ENCODE assay signal across 8 cellular contexts in the genomic region with DNA sequence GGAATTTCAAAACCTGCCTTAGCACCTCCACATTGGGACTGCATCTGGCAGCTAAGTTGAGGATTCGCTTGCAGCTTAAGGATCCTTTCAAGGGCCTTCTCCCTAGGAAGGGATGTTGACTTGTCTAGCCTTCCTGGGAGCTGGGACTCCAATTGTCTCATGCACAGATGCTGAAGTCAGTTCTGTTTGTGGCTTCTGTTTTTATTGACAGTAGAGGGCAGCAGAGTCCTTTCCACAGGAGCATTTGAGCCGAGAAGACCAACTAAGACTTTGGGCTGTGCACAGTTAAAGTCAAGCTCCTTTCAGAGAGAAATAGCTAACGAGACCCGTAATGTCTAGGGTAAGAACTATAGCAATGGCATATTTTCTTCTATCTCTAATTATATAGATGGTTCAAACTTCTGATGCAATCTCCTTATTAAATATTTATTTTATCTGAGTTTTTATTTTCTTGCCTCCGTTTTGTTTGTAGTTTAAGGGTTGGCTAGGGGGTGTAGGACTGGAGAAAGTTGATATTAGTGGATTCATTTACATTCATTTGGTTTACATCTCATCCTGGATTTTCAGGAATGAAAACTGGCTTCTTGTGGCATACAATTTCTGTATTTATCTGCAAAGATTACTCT. TPM values are rescaled to one million over a fixed set of nuclear protein-coding genes. Genes with fewer than 3 reads are reported as not detected.
DNase-seq lines count a peak whose midpoint lies in the region; ATAC-seq, FAIRE-seq and TF ChIP-seq lines count a peak whose summit lies in the region.

No MANE protein-coding gene starts in this region.

- intact Hi-C loops in PC-9 (cut with micrococcal nuclease; ENCODE audit: unreplicated experiment) = loop anchor here (5.0 kb wide), 1 partner anchor 1939 kb away; no protein-coding TSS in a partner anchor

- no peaks in the 10 kb centered on the region for H3K9me2 ChIP-seq in PC-9 (ENCODE audit: insufficient read depth)

- H3K27me3 ChIP-seq in KMS-11 (ENCODE audit: insufficient read depth, low read depth) (no peaks in the 10 kb centered on the region), PC-9 (ENCODE audit: insufficient read depth, low read depth) (peaks cover 11% of the 10 kb centered on the region; the same call in 1 of the 2 replicates)

- no peaks in the 10 kb centered on the region for H3K9me3 ChIP-seq in PC-9 (ENCODE audit: insufficient read depth, low read depth)

- CTCF ChIA-PET in PC-9 (lab: Charles Lee) = interaction anchor here (0.9 kb wide), 1 partner anchor 1955 kb away, joined by 12 read pairs; no protein-coding TSS in a partner anchor

- TF ChIP-seq CTCF in KMS-11 (conservative IDR thresholded peaks at IDR 0.05; ENCODE audit: low read depth, low read length) (peak; percentile 68), PC-9 (conservative IDR thresholded peaks at IDR 0.05) (peak; percentile 68)

- in situ Hi-C loops in T47D (cut with HindIII; ENCODE audit: low pct_unique_long_range_greater_than_20kb, low sequenced_read_pairs) = no loop called here

- H3K4me1 Mint-ChIP-seq in stimulated activated naive B cell treated with anti-CD40 and anti-IgM and Interleukin-4, amounts not matched to agents 10 μg/mL and 1 μg/mL and 100 μg/mL, for 72 hours = no peaks in the 10 kb centered on the region

- H3K79me2 ChIP-seq in KMS-11 (ENCODE audit: insufficient read depth, low read depth) = no peaks in the 10 kb centered on the region
- no peaks in the 10 kb centered on the region for H3K79me2 ChIP-seq in PC-9 (ENCODE audit: low read depth)

- DNase-seq in NCI-H2081 (lab: John Stamatoyannopoulos, UW) (peak; percentile 48 to 65), NCI-H2081 treated with DMSO at 0.1 percent for 48 hours (lab: John Stamatoyannopoulos, UW) (no peak), PC-9 (peak in 1 of 2 experiments; percentile 9), T47D (ENCODE audit: low read depth in 1 of 2, low spot score in 1 of 2) (peak; percentile 13 to 73)
- DNase-seq in stimulated activated naive B cell treated with anti-CD40 and anti-IgM and Interleukin-4, amounts not matched to agents 10 μg/mL and 1 μg/mL and 100 μg/mL, for 72 hours = peak; percentile 11

- H3K4me2 ChIP-seq in KMS-11 (no peak overlapping the region), PC-9 (no peak overlapping the region)

- H3K27ac ChIP-seq in KMS-11 = no peak overlapping the region
- H3K27ac ChIP-seq in PC-9 = no peak overlapping the region

- no peaks in the 10 kb centered on the region for H3K36me3 ChIP-seq in KMS-11 (ENCODE audit: insufficient read depth)
- H3K36me3 ChIP-seq in PC-9 (ENCODE audit: low read depth) = no peaks in the 10 kb centered on the region

- H2AFZ ChIP-seq in KMS-11 (ENCODE audit: low read depth) = no peak overlapping the region
- no peak overlapping the region for H2AFZ ChIP-seq in PC-9

- H3K9me3 Mint-ChIP-seq in stimulated activated naive B cell treated with anti-CD40 and anti-IgM and Interleukin-4, amounts not matched to agents 10 μg/mL and 1 μg/mL and 100 μg/mL, for 72 hours = no peaks in the 10 kb centered on the region

- H3K27me3 Mint-ChIP-seq in stimulated activated naive B cell treated with anti-CD40 and anti-IgM and Interleukin-4, amounts not matched to agents 10 μg/mL and 1 μg/mL and 100 μg/mL, for 72 hours = peaks cover 14 to 15% of the 10 kb centered on the region in 2 donors

- POLR2A ChIA-PET in PC-9 (lab: Charles Lee; ENCODE audit: unreplicated experiment) = interaction anchor here (0.6 kb wide), 1 partner anchor 354 kb away, joined by 3 read pairs; no protein-coding TSS in a partner anchor

- H3K4me3 ChIP-seq in KMS-11 (IDR thresholded peaks at IDR 0.05; ENCODE audit: insufficient read depth, low read depth, low read length) = no peak overlapping the region
- H3K4me3 ChIP-seq in PC-9 = no peak overlapping the region

- H3K9ac ChIP-seq in KMS-11 = no peak overlapping the region

- H3K36me3 Mint-ChIP-seq in stimulated activated naive B cell treated with anti-CD40 and anti-IgM and Interleukin-4, amounts not matched to agents 10 μg/mL and 1 μg/mL and 100 μg/mL, for 72 hours = no peaks in the 10 kb centered on the region

- no peaks in the 10 kb centered on the region for H3F3A ChIP-seq in PC-9 (ENCODE audit: insufficient read depth, low read depth)

- ATAC-seq in GM21515 (IDR thresholded peaks at IDR 0.05; ENCODE audit: unreplicated experiment) = peak; percentile 70
- peak; percentile 76 to 83 for ATAC-seq in stimulated activated naive B cell treated with anti-CD40 and anti-IgM and Interleukin-4, amounts not matched to agents 10 μg/mL and 1 μg/mL and 100 μg/mL, for 72 hours (replicated peaks)

- no TSS peak for BruUV-seq in PC-9 (replicated peaks; lab: Mats Ljungman, UMichigan)

- no peak overlapping the region for H3K4me3 Mint-ChIP-seq in stimulated activated naive B cell treated with anti-CD40 and anti-IgM and Interleukin-4, amounts not matched to agents 10 μg/mL and 1 μg/mL and 100 μg/mL, for 72 hours

- no peaks in the 10 kb centered on the region for H3K4me1 ChIP-seq in KMS-11 (ENCODE audit: low read depth, poor library complexity, severe bottlenecking)
- H3K4me1 ChIP-seq in PC-9 (replicated peaks; ENCODE audit: insufficient read depth) = no peaks in the 10 kb centered on the region

- peak; percentile 43 for FAIRE-seq in islet of Langerhans (lab: Jason Lieb, UNC)

- no peaks in the 10 kb centered on the region for H4K20me1 ChIP-seq in KMS-11 (ENCODE audit: insufficient read depth)
- no peaks in the 10 kb centered on the region for H4K20me1 ChIP-seq in PC-9 (ENCODE audit: insufficient read depth)

- no peak overlapping the region for H3K27ac Mint-ChIP-seq in stimulated activated naive B cell treated with anti-CD40 and anti-IgM and Interleukin-4, amounts not matched to agents 10 μg/mL and 1 μg/mL and 100 μg/mL, for 72 hours

RNA-seq across cellular contexts. Expression of gene KBTBD8, which starts 59.7 kb away (rescaled TPM):
- not detected in 2 replicates for total RNA-seq in PC-9 (2021)
